ENCODE assay signal across 19 cellular contexts in the genomic region with DNA sequence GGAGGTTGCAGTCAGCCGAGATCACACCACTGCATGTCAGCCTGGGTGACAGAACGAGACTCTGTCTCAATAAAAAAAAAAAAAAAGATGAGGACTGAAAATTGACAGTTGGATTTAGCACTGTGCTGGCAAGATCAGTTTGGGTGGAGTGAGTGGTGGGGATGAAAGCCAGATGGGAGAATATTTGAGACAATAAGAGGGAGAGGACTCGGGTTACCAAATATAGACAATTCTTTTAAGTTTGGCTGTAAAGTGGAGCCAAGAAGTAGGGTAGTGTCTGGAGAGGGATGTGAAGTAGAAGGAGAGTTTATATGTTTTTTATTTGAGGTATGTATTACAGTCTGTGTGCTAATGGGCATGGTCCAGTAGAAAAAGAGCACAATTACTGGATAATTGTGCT. TPM values are rescaled to one million over a fixed set of nuclear protein-coding genes. Genes with fewer than 3 reads are reported as not detected.
DNase-seq lines count a peak whose midpoint lies in the region; ATAC-seq and TF ChIP-seq lines count a peak whose summit lies in the region.
"Had no signal": no experiment of that assay in that cellular context is flagged by ENCODE, and none has a peak within 500 bp of the region (broad histone marks: within the 10 kb centered on the region; RNA-seq: fewer than 3 reads in every experiment).

No MANE protein-coding gene starts in this region.

- no peaks in the 10 kb centered on the region for H3K36me3 Mint-ChIP-seq in CD4-positive, alpha-beta T cell (ENCODE audit: low read depth)

- DNase-seq in DMS 273 (lab: John Stamatoyannopoulos, UW; ENCODE audit: unreplicated experiment) (peak; percentile 8), DMS 273 treated with DMSO at 0.1 percent for 48 hours (lab: John Stamatoyannopoulos, UW) (no peak), NCI-H446 treated with DMSO at 0.1 percent for 48 hours (lab: John Stamatoyannopoulos, UW) (peak; percentile 8), fibroblast of the aortic adventitia (ENCODE audit: low read depth) (peak; percentile 78), medulla oblongata (ENCODE audit: extremely low spot score) (no peak), mesenteric fat pad (ENCODE audit: low spot score) (no peak), SIG-M5 treated with dmso at 0.1 percent for 504 hours (lab: John Stamatoyannopoulos, UW; ENCODE audit: unreplicated experiment) (no peak)
- no peak for DNase-seq in CD4-positive, alpha-beta T cell
- DNase-seq: BE2C; CD8-positive, alpha-beta memory T cell; DMS153; EL; KG1; NCI-H1436; NCI-H2029; NCI-H2227 treated with DMSO at 0.1 percent for 48 hours; SJCRH30 had no signal

- no peak overlapping the region for H3K27ac ChIP-seq in CD4-positive, alpha-beta T cell (ENCODE audit: low read depth, low read length)
- H3K27ac ChIP-seq: 22Rv1, SJCRH30 had no signal

- no peak for TF ChIP-seq CTCF in CD4-positive, alpha-beta T cell (IDR thresholded peaks at IDR 0.05)
- no peak for TF ChIP-seq CTCF in fibroblast of the aortic adventitia (IDR thresholded peaks at IDR 0.05; ENCODE audit: insufficient read depth, low read length)

- intact Hi-C loops in CD4-positive, alpha-beta T cell (cut with DNase I, micrococcal nuclease), result no loop called here

- no peaks in the 10 kb centered on the region for H3K27me3 Mint-ChIP-seq in CD4-positive, alpha-beta T cell
- H3K27me3 Mint-ChIP-seq: CD8-positive, alpha-beta memory T cell had no signal

- POLR2A ChIA-PET in CD4-positive, alpha-beta T cell (lab: Charles Lee), result no interaction called here

- no peak overlapping the region for H3K4me3 ChIP-seq in fibroblast of the aortic adventitia (ENCODE audit: low read depth, low read length)
- H3K4me3 ChIP-seq: SJCRH30 had no signal

- peaks cover 92% of the 10 kb centered on the region for H3K4me1 Mint-ChIP-seq in CD4-positive, alpha-beta T cell (ENCODE audit: low read depth)

- ATAC-seq in CD4-positive, alpha-beta T cell (ENCODE audit: poor library complexity), result no peak
- ATAC-seq: HepG2 had no signal

- CTCF ChIA-PET in CD4-positive, alpha-beta T cell (lab: Charles Lee), result no interaction called here

- no peaks in the 10 kb centered on the region for H3K27me3 ChIP-seq in CD4-positive, alpha-beta T cell (ENCODE audit: control insufficient read depth, insufficient read depth, low read length)
- H3K27me3 ChIP-seq: BE2C, SJCRH30 had no signal

- H3K4me3 Mint-ChIP-seq in CD4-positive, alpha-beta T cell, result no peak overlapping the region

- H3K27ac Mint-ChIP-seq in CD4-positive, alpha-beta T cell, result peak overlapping the region; percentile 3

- no peaks in the 10 kb centered on the region for H3K9me3 ChIP-seq in CD4-positive, alpha-beta T cell (ENCODE audit: control insufficient read depth, low read length)
- H3K9me3 ChIP-seq: BE2C, SJCRH30 had no signal

- H3K9me3 Mint-ChIP-seq in CD4-positive, alpha-beta T cell, result no peaks in the 10 kb centered on the region
- H3K9me3 Mint-ChIP-seq: CD8-positive, alpha-beta memory T cell had no signal

RNA-seq across cellular contexts. Expression of a gene that starts 20.4 kb away (rescaled TPM):
- 10 to 100 TPM; 37.6 to 39.0 TPM for total RNA-seq in CD4-positive, alpha-beta T cell
- total RNA-seq in fibroblast of the aortic adventitia (ENCODE audit: low replicate concordance), result 21.3 and 53.0 TPM in 2 replicates
- total RNA-seq in mesenteric fat pad, result 40.9 TPM

Comparison
In these comparisons a context has a peak if more than half of its experiments do, and no peak if none do; other contexts are left out.
1. DNase-seq: peak in DMS 273 (single experiment), NCI-H446 treated with DMSO at 0.1 percent for 48 hours (single experiment) and fibroblast of the aortic adventitia (single experiment); none in DMS 273 treated with DMSO at 0.1 percent for 48 hours (single experiment), CD4-positive, alpha-beta T cell (0 of 10), medulla oblongata (single experiment), mesenteric fat pad (single experiment) and SIG-M5 treated with dmso at 0.1 percent for 504 hours (single experiment).